13 cellular contexts compared by ENCODE assay signal in genomic region chr12:124761876-124762275, GRCh38.
DNase-seq lines count a peak whose midpoint lies in the region; ATAC-seq lines count a peak whose summit lies in the region.
"Had no signal": no experiment of that assay in that cellular context is flagged by ENCODE, and none has a peak within 500 bp of the region (broad histone marks: within the 10 kb centered on the region; RNA-seq: fewer than 3 reads in every experiment).

No MANE protein-coding gene starts in this region.

- H3K27ac ChIP-seq in neuronal stem cell (replicated peaks; ENCODE audit: low read length) = no peak overlapping the region
- H3K27ac ChIP-seq: adrenal gland, spleen, VCaP had no signal

- peaks cover 6% of the 10 kb centered on the region for H3K36me3 Mint-ChIP-seq in activated naive CD8-positive, alpha-beta T cell
- H3K36me3 Mint-ChIP-seq: CD4-positive, alpha-beta memory T cell had no signal

- no peak overlapping the region for H3K4ac ChIP-seq in neuronal stem cell (ENCODE audit: low read length)

- no peaks in the 10 kb centered on the region for H3K79me1 ChIP-seq in neuronal stem cell (ENCODE audit: low read depth, low read length)

- H2BK12ac ChIP-seq in neuronal stem cell (ENCODE audit: low read length) = no peak overlapping the region

- no peaks in the 10 kb centered on the region for H3K36me3 ChIP-seq in neuronal stem cell (replicated peaks in 1 of 2; ENCODE audit: control insufficient read depth in 2 of 2, insufficient read depth in 2 of 2, low read length in 2 of 2)
- H3K36me3 ChIP-seq: adrenal gland, spleen had no signal

- no peak overlapping the region for H2AFZ ChIP-seq in neuronal stem cell (ENCODE audit: low read length)

- no peak overlapping the region for H2AK5ac ChIP-seq in neuronal stem cell (ENCODE audit: low read depth, low read length)

- peak overlapping the region; percentile 4 for H3K4me3 Mint-ChIP-seq in activated naive CD8-positive, alpha-beta T cell
- H3K4me3 Mint-ChIP-seq: CD4-positive, alpha-beta memory T cell had no signal

- H3K27ac Mint-ChIP-seq in activated naive CD8-positive, alpha-beta T cell = peak overlapping the region; percentile 87

- H3K4me1 ChIP-seq in neuronal stem cell (ENCODE audit: control insufficient read depth in 2 of 2, insufficient read depth in 1 of 2, low read depth in 1 of 2, low read length in 2 of 2) = peaks cover 0 to 1% of the 10 kb centered on the region in 2 donors

- H3K9me3 ChIP-seq in neuronal stem cell (replicated peaks in 1 of 2; ENCODE audit: control insufficient read depth in 2 of 2, insufficient read depth in 1 of 2, low read depth in 1 of 2, low read length in 2 of 2) = peaks cover 11 to 34% of the 10 kb centered on the region in 2 donors

- H3K27me3 Mint-ChIP-seq in activated naive CD8-positive, alpha-beta T cell = no peaks in the 10 kb centered on the region

- peak overlapping the region; percentile 32 for H3K18ac ChIP-seq in neuronal stem cell (ENCODE audit: low read length)

- intact Hi-C loops in posterior cingulate gyrus (cut with DNase I) = loop anchor here (5.0 to 10.0 kb wide), 2 partner anchors 105 to 417 kb away; no protein-coding TSS in a partner anchor

- no peak overlapping the region for H3K9ac ChIP-seq in neuronal stem cell (ENCODE audit: low read depth, low read length, poor library complexity)

- H3K14ac ChIP-seq in neuronal stem cell (ENCODE audit: low read length) = no peak overlapping the region

- H4K91ac ChIP-seq in neuronal stem cell (ENCODE audit: low read depth, low read length, poor library complexity) = no peak overlapping the region

- H4K8ac ChIP-seq in neuronal stem cell (ENCODE audit: low read depth, low read length) = no peak overlapping the region

- no peak overlapping the region for H2BK5ac ChIP-seq in neuronal stem cell (ENCODE audit: low read length)

- peak in 2 of 3 donors; percentile 42 to 52 for DNase-seq in stimulated activated CD4-positive, alpha-beta T cell treated with anti-CD3 and anti-CD28 coated beads, Interleukin-12 subunit alpha, Interleukin-12 subunit beta, amount 100 ng/mL, for 48 hours (ENCODE audit: low read depth in 2 of 3, low spot score in 1 of 3)
- no peak for DNase-seq in stimulated activated CD4-positive, alpha-beta T cell treated with anti-CD3 and anti-CD28 coated beads, Interleukin-4, amount 100 ng/mL, for 1 hour
- DNase-seq in neuronal stem cell (ENCODE audit: low spot score) (no peak), posterior cingulate gyrus (no peak)
- DNase-seq: adrenal gland; CD4-positive, alpha-beta memory T cell; effector CD8-positive, alpha-beta T cell; NCI-H510A; spleen had no signal

- peaks cover 5% of the 10 kb centered on the region for H3K9me3 Mint-ChIP-seq in activated naive CD8-positive, alpha-beta T cell (ENCODE audit: low read depth)

- H2BK15ac ChIP-seq in neuronal stem cell (ENCODE audit: low read length) = no peak overlapping the region

- no peak overlapping the region for H3K4me3 ChIP-seq in neuronal stem cell (ENCODE audit: low read length in 2 of 2)
- H3K4me3 ChIP-seq: adrenal gland, spleen had no signal

- no peaks in the 10 kb centered on the region for H3K27me3 ChIP-seq in neuronal stem cell (ENCODE audit: control insufficient read depth in 3 of 3, insufficient read depth in 3 of 3, low read depth in 1 of 3, low read length in 3 of 3)
- H3K27me3 ChIP-seq: adrenal gland had no signal

- H3K4me2 ChIP-seq in neuronal stem cell (ENCODE audit: insufficient read depth, low read length, poor library complexity, severe bottlenecking) = no peak overlapping the region

- H2BK120ac ChIP-seq in neuronal stem cell (ENCODE audit: low read depth, low read length) = no peak overlapping the region

- WGBS in neuronal stem cell (ENCODE audit: extremely low coverage in 2 of 2, insufficient read length in 2 of 2, insufficient replicate concordance in 1 of 2), 2 donors = no CpG with 5 or more reads among the region's 4 CpGs

- ATAC-seq in GM21723 (IDR thresholded peaks at IDR 0.05; ENCODE audit: unreplicated experiment) (no peak), HG02938 (IDR thresholded peaks at IDR 0.05; ENCODE audit: unreplicated experiment) (no peak)

- peaks cover 40% of the 10 kb centered on the region for H3K4me1 Mint-ChIP-seq in activated naive CD8-positive, alpha-beta T cell (ENCODE audit: low read depth)

- H3K23ac ChIP-seq in neuronal stem cell (ENCODE audit: low read depth, low read length, poor library complexity) = no peak overlapping the region

Comparison
In these comparisons a context has a peak if more than half of its experiments do, and no peak if none do; other contexts are left out.
1. DNase-seq: peak in stimulated activated CD4-positive, alpha-beta T cell treated with anti-CD3 and anti-CD28 coated beads, Interleukin-12 subunit alpha, Interleukin-12 subunit beta, amount 100 ng/mL, for 48 hours (2 of 3); none in stimulated activated CD4-positive, alpha-beta T cell treated with anti-CD3 and anti-CD28 coated beads, Interleukin-4, amount 100 ng/mL, for 1 hour (single experiment), neuronal stem cell (single experiment) and posterior cingulate gyrus (0 of 10).